Comparison of ENCODE assay signal across 19 cellular contexts in genomic region chr9:82584349-82584846, GRCh38.
DNase-seq lines count a peak whose midpoint lies in the region; ATAC-seq and TF ChIP-seq lines count a peak whose summit lies in the region.
"Had no signal": no experiment of that assay in that cellular context is flagged by ENCODE, and none has a peak within 500 bp of the region (broad histone marks: within the 10 kb centered on the region; RNA-seq: fewer than 3 reads in every experiment).

No MANE protein-coding gene starts in this region.

- no peak overlapping the region for H2BK20ac ChIP-seq in IMR-90 (ENCODE audit: low read depth, low read length)

- no peak for TF ChIP-seq CTCF in IMR-90 (conservative IDR thresholded peaks at IDR 0.05; ENCODE audit: low read depth, low read length)

- no peak for TF ChIP-seq RAD21 in IMR-90 (IDR thresholded peaks at IDR 0.05; ENCODE audit: low read length)

- no peak overlapping the region for H4K91ac ChIP-seq in IMR-90 (ENCODE audit: insufficient read depth, low read depth, low read length)

- H3K9me3 ChIP-seq in IMR-90 (ENCODE audit: control insufficient read depth, insufficient read depth, low read length) (no peaks in the 10 kb centered on the region), SJCRH30 (replicated peaks) (no peaks in the 10 kb centered on the region)
- H3K9me3 ChIP-seq: Caco-2, MG63 had no signal

- no peak for TF ChIP-seq POLR2A in IMR-90 (IDR thresholded peaks at IDR 0.05; ENCODE audit: low read depth, low read length)

- no peak overlapping the region for H2BK15ac ChIP-seq in IMR-90 (ENCODE audit: low read depth, low read length)

- BruUV-seq in IMR-90 (replicated peaks; lab: Mats Ljungman, UMichigan): no TSS peak

- no peak overlapping the region for H3K23ac ChIP-seq in IMR-90 (ENCODE audit: low read depth, low read length)

- H2AK5ac ChIP-seq in IMR-90 (ENCODE audit: low read depth, low read length): no peak overlapping the region

- H3K27me3 ChIP-seq in IMR-90 (ENCODE audit: control insufficient read depth, insufficient read depth, low read length) (no peaks in the 10 kb centered on the region), SJCRH30 (no peaks in the 10 kb centered on the region)
- H3K27me3 ChIP-seq: MG63 had no signal

- H3K79me1 ChIP-seq in IMR-90 (ENCODE audit: low read depth in 1 of 2, low read length in 2 of 2): no peaks in the 10 kb centered on the region

- H4K20me1 ChIP-seq in IMR-90 (ENCODE audit: insufficient read depth, low read length): no peaks in the 10 kb centered on the region

- H3K9me1 ChIP-seq in IMR-90 (ENCODE audit: insufficient read depth, low read length): no peaks in the 10 kb centered on the region; the same call in 1 of the 2 replicates

- H2BK5ac ChIP-seq in IMR-90 (ENCODE audit: low read depth, low read length, poor library complexity, severe bottlenecking): no peak overlapping the region

- peaks cover 2 to 14% of the 10 kb centered on the region in 2 donors for H3K9me3 Mint-ChIP-seq in activated naive CD4-positive, alpha-beta T cell treated with anti-CD3 and anti-CD28 coated beads, Interleukin-2, amount 50 U/mL, for 72 hours

- no peak overlapping the region for H4K8ac ChIP-seq in IMR-90 (ENCODE audit: low read depth in 2 of 2, low read length in 2 of 2)

- no peak overlapping the region for H2BK120ac ChIP-seq in IMR-90 (ENCODE audit: low read depth, low read length)

- no peak overlapping the region for H3K56ac ChIP-seq in IMR-90 (ENCODE audit: extremely low read depth, insufficient read depth, low read length)

- DNase-seq in IMR-90: peak; percentile 37
- DNase-seq in SJCRH30: peak; percentile 89 to 95
- DNase-seq in islet precursor cell: peak; percentile 58
- peak; percentile 22 for DNase-seq in pons (ENCODE audit: low spot score)
- DNase-seq in activated CD4-positive, alpha-beta T cell treated with anti-CD3 and anti-CD28 coated beads, Interleukin-2, amount 50 U/mL, for 48 hours: no peak
- no peak for DNase-seq in activated naive CD4-positive, alpha-beta T cell treated with anti-CD3 and anti-CD28 coated beads, Interleukin-2, amount 50 U/mL, for 16 hours
- no peak for DNase-seq in GOT3 (lab: John Stamatoyannopoulos, UW)
- no peak for DNase-seq in activated naive CD4-positive, alpha-beta T cell treated with anti-CD3 and anti-CD28 coated beads, Interleukin-2, amount 50 U/mL, for 72 hours (ENCODE audit: low spot score in 2 of 2)
- DNase-seq: ACHN; Caco-2; HCEC 1CT; KG1; MG63; NCI-H187; NCI-H226; NCI-H526 treated with DMSO at 0.1 percent for 48 hours; NK-92 treated with Interleukin-12 subunit alpha and Interleukin-12 subunit beta, amount 100 ng/mL, for 24 hours; RPMI8226; SIG-M5 had no signal

- no peak overlapping the region for H2AFZ ChIP-seq in IMR-90 (replicated peaks; ENCODE audit: low read length, poor library complexity)

- ATAC-seq in IMR-90 (ENCODE audit: low read depth): peak; percentile 85
- no peak for ATAC-seq in activated naive CD4-positive, alpha-beta T cell treated with anti-CD3 and anti-CD28 coated beads, Interleukin-2, amount 50 U/mL, for 72 hours

- dilution Hi-C loops in IMR-90 (cut with HindIII; ENCODE audit: low sequenced_read_pairs, unreplicated experiment): no loop called here

- no peak overlapping the region for H3K4me3 ChIP-seq in IMR-90 (ENCODE audit: insufficient read depth, low read depth, low read length)
- no peak overlapping the region for H3K4me3 ChIP-seq in SJCRH30
- H3K4me3 ChIP-seq: MG63 had no signal

- H3K36me3 Mint-ChIP-seq in activated naive CD4-positive, alpha-beta T cell treated with anti-CD3 and anti-CD28 coated beads, Interleukin-2, amount 50 U/mL, for 72 hours: peaks cover 0 to 2% of the 10 kb centered on the region in 2 donors

- H3K27ac Mint-ChIP-seq in activated naive CD4-positive, alpha-beta T cell treated with anti-CD3 and anti-CD28 coated beads, Interleukin-2, amount 50 U/mL, for 72 hours: no peak overlapping the region

- no peak overlapping the region for H4K5ac ChIP-seq in IMR-90 (ENCODE audit: low read depth, low read length)

- in situ Hi-C loops in IMR-90 (cut with MboI; ENCODE audit: low sequenced_read_pairs): no loop called here

- H3K4me1 ChIP-seq in IMR-90 (ENCODE audit: control insufficient read depth, insufficient read depth, low read length): peaks cover 4% of the 10 kb centered on the region; the same call in 1 of the 2 replicates
- H3K4me1 ChIP-seq in SJCRH30: no peaks in the 10 kb centered on the region
- H3K4me1 ChIP-seq: Caco-2 had no signal

- intact Hi-C loops in IMR-90 (cut with micrococcal nuclease): no loop called here

- H3K9ac ChIP-seq in IMR-90 (ENCODE audit: low read depth, low read length): no peak overlapping the region

- no peaks in the 10 kb centered on the region for H3K36me3 ChIP-seq in IMR-90 (ENCODE audit: control insufficient read depth, insufficient read depth, low read length)
- H3K36me3 ChIP-seq in SJCRH30: no peaks in the 10 kb centered on the region
- H3K36me3 ChIP-seq: MG63 had no signal

- no peak overlapping the region; the same call in 1 of the 2 replicates for H3K4me2 ChIP-seq in IMR-90 (ENCODE audit: low read depth, low read length)

- POLR2A ChIA-PET in IMR-90 (lab: Charles Lee; ENCODE audit: unreplicated experiment): interaction anchor here (0.6 kb wide), 1 partner anchor 51 kb away, joined by 3 read pairs; no protein-coding TSS in a partner anchor

- H3K4ac ChIP-seq in IMR-90 (ENCODE audit: low read depth, low read length): no peak overlapping the region

- CTCF ChIA-PET in IMR-90 (lab: Yijun Ruan, JAX): no interaction called here

- WGBS in IMR-90 (ENCODE audit: extremely low coverage in 2 of 2, insufficient read length in 1 of 2), 2 experiments: no CpG with 5 or more reads among the region's 5 CpGs

- no peak overlapping the region for H2AK9ac ChIP-seq in IMR-90 (replicated peaks; ENCODE audit: low read depth, low read length, poor library complexity)

- no peak overlapping the region for H3K14ac ChIP-seq in IMR-90 (replicated peaks; ENCODE audit: low read depth, low read length)

- H3K27ac ChIP-seq in IMR-90 (ENCODE audit: insufficient read depth, low read length): no peak overlapping the region
- H3K27ac ChIP-seq in SJCRH30: peak overlapping the region; percentile 42

- H3K18ac ChIP-seq in IMR-90 (ENCODE audit: low read depth, low read length): no peak overlapping the region

TF ChIP-seq in IMR-90, 13 proteins besides CTCF, POLR2A, EP300 and RAD21:
- no peak for TF ChIP-seq BHLHE40 (IDR thresholded peaks at IDR 0.05; ENCODE audit: low read depth, low read length)
- no peak for TF ChIP-seq MAZ (IDR thresholded peaks at IDR 0.05; ENCODE audit: borderline replicate concordance, low read depth, low read length)
- TF ChIP-seq MXI1 (IDR thresholded peaks at IDR 0.05; ENCODE audit: borderline replicate concordance, low read depth, low read length): no peak
- no peak for TF ChIP-seq RCOR1 (IDR thresholded peaks at IDR 0.05; ENCODE audit: insufficient replicate concordance, low read length)
- no peak for TF ChIP-seq CEBPB (IDR thresholded peaks at IDR 0.05; ENCODE audit: low read depth, low read length)
- no peak for TF ChIP-seq USF2 (IDR thresholded peaks at IDR 0.05; ENCODE audit: low read depth, low read length)
- TF ChIP-seq MAFK (IDR thresholded peaks at IDR 0.05; ENCODE audit: low read depth, low read length): no peak
- TF ChIP-seq FOS (IDR thresholded peaks at IDR 0.05; ENCODE audit: low read depth, low read length): no peak
- TF ChIP-seq CHD1 (IDR thresholded peaks at IDR 0.05; ENCODE audit: low read depth, low read length): no peak

Comparison
In these comparisons a context has a peak if more than half of its experiments do, and no peak if none do; other contexts are left out.
1. DNase-seq: peak in IMR-90 (single experiment), SJCRH30 (2 of 2), islet precursor cell (single experiment) and pons (single experiment); none in activated CD4-positive, alpha-beta T cell treated with anti-CD3 and anti-CD28 coated beads, Interleukin-2, amount 50 U/mL, for 48 hours (0 of 2), activated naive CD4-positive, alpha-beta T cell treated with anti-CD3 and anti-CD28 coated beads, Interleukin-2, amount 50 U/mL, for 16 hours (single experiment), GOT3 (single experiment) and activated naive CD4-positive, alpha-beta T cell treated with anti-CD3 and anti-CD28 coated beads, Interleukin-2, amount 50 U/mL, for 72 hours (0 of 2).